In genomic region chr12:16606936-16607335, GRCh38 we compare ENCODE assay signal across 10 cellular contexts. TPM values are rescaled to one million over a fixed set of nuclear protein-coding genes. Genes with fewer than 3 reads are reported as not detected.
DNase-seq lines count a peak whose midpoint lies in the region; ATAC-seq and TF ChIP-seq lines count a peak whose summit lies in the region.
"Had no signal": no experiment of that assay in that cellular context is flagged by ENCODE, and none has a peak within 500 bp of the region (broad histone marks: within the 10 kb centered on the region; RNA-seq: fewer than 3 reads in every experiment).

No MANE protein-coding gene starts in this region.

- no peaks in the 10 kb centered on the region for H3K9me3 Mint-ChIP-seq in Calu3 (ENCODE audit: low read depth, unreplicated experiment)

- H3K4me1 Mint-ChIP-seq in Calu3 (ENCODE audit: low read depth, unreplicated experiment) (no peaks in the 10 kb centered on the region), T-helper 17 cell (no peaks in the 10 kb centered on the region)

- H3K27ac ChIP-seq in cardiac muscle cell: peak overlapping the region; percentile 58
- H3K27ac ChIP-seq in parathyroid adenoma: no peak overlapping the region

- CTCF ChIA-PET in Calu3 (lab: Charles Lee): interaction anchor here (1.4 kb wide), 1 partner anchor 221 kb away, joined by 10 read pairs; no protein-coding TSS in a partner anchor

- no peak for TF ChIP-seq POLR2A in GM18505 (IDR thresholded peaks at IDR 0.05; ENCODE audit: borderline replicate concordance, extremely low read depth, insufficient read depth, insufficient read length)

- no peaks in the 10 kb centered on the region for H3K27me3 Mint-ChIP-seq in Calu3 (ENCODE audit: unreplicated experiment)
- peaks cover 12% of the 10 kb centered on the region for H3K27me3 Mint-ChIP-seq in T-helper 17 cell

- no peaks in the 10 kb centered on the region for H3K9me3 ChIP-seq in NT2/D1 (ENCODE audit: insufficient read depth, low read length)
- H3K9me3 ChIP-seq in cardiac muscle cell (ENCODE audit: low read depth): no peaks in the 10 kb centered on the region
- no peaks in the 10 kb centered on the region for H3K9me3 ChIP-seq in parathyroid adenoma (ENCODE audit: control insufficient read depth, low read length)
- no peaks in the 10 kb centered on the region for H3K9me3 ChIP-seq in T-helper 17 cell (ENCODE audit: control insufficient read depth, low read length, poor library complexity, severe bottlenecking)

- H3K9ac ChIP-seq in NT2/D1 (ENCODE audit: insufficient read length, low read depth) (peak overlapping the region; percentile 76), parathyroid adenoma (no peak overlapping the region)

- H3K36me3 ChIP-seq in NT2/D1 (ENCODE audit: insufficient read depth, insufficient read length, low read length) (no peaks in the 10 kb centered on the region), cardiac muscle cell (no peaks in the 10 kb centered on the region), parathyroid adenoma (ENCODE audit: control insufficient read depth, insufficient read depth, low read length) (no peaks in the 10 kb centered on the region)

- ATAC-seq in GM19351 (IDR thresholded peaks at IDR 0.05; ENCODE audit: unreplicated experiment) (no peak), T-helper 17 cell (no peak), GM18505 (IDR thresholded peaks at IDR 0.05; ENCODE audit: unreplicated experiment) (no peak), GM19035 (IDR thresholded peaks at IDR 0.05; ENCODE audit: unreplicated experiment) (no peak)

- peak overlapping the region; percentile 65 for H3K4me2 ChIP-seq in parathyroid adenoma (ENCODE audit: low read length)

- H2AFZ ChIP-seq in parathyroid adenoma: no peak overlapping the region

- H3K36me3 Mint-ChIP-seq in Calu3 (ENCODE audit: insufficient read depth, unreplicated experiment) (peaks cover 11% of the 10 kb centered on the region), T-helper 17 cell (ENCODE audit: low read depth) (no peaks in the 10 kb centered on the region)

- no TSS peak for BruUV-seq in Calu3 (replicated peaks; lab: Mats Ljungman, UMichigan)

- DNase-seq in Calu3: no peak
- DNase-seq in NT2/D1 (ENCODE audit: low read depth, low spot score): no peak
- peak in 1 of 2 donors; percentile 41 for DNase-seq in cardiac muscle cell (ENCODE audit: low read depth in 1 of 2, low spot score in 1 of 2)
- no peak for DNase-seq in T-helper 17 cell
- DNase-seq: activated CD4-positive, CD25-positive, alpha-beta regulatory T cell had no signal

- peaks cover 6% of the 10 kb centered on the region for H3K4me1 ChIP-seq in NT2/D1 (ENCODE audit: insufficient read depth, insufficient read length)
- peaks cover 30% of the 10 kb centered on the region for H3K4me1 ChIP-seq in cardiac muscle cell (ENCODE audit: low read depth)
- no peaks in the 10 kb centered on the region for H3K4me1 ChIP-seq in parathyroid adenoma

- H3K4me3 Mint-ChIP-seq in Calu3 (ENCODE audit: low read depth, unreplicated experiment) (peak overlapping the region; percentile 71), T-helper 17 cell (no peak overlapping the region)

- TF ChIP-seq CTCF in Calu3 (IDR thresholded peaks at IDR 0.05; ENCODE audit: unreplicated experiment) (no peak), cardiac muscle cell (IDR thresholded peaks at IDR 0.05; ENCODE audit: low read depth, low read length) (no peak), parathyroid adenoma (IDR thresholded peaks at IDR 0.05) (no peak)

- H3K27ac Mint-ChIP-seq in Calu3 (ENCODE audit: unreplicated experiment): no peak overlapping the region
- no peak overlapping the region for H3K27ac Mint-ChIP-seq in T-helper 17 cell

- peak overlapping the region; percentile 72 for H3K4me3 ChIP-seq in NT2/D1 (ENCODE audit: insufficient read length, low read depth)
- H3K4me3 ChIP-seq in cardiac muscle cell: peak overlapping the region; percentile 86
- H3K4me3 ChIP-seq in parathyroid adenoma (ENCODE audit: low read depth, low read length): peak overlapping the region; percentile 49

- intact Hi-C loops in Calu3 (cut with micrococcal nuclease; ENCODE audit: unreplicated experiment): no loop called here

- peaks cover 57% of the 10 kb centered on the region for H3K27me3 ChIP-seq in NT2/D1 (ENCODE audit: insufficient read depth, insufficient read length)
- H3K27me3 ChIP-seq in cardiac muscle cell: peaks cover 46% of the 10 kb centered on the region
- no peaks in the 10 kb centered on the region for H3K27me3 ChIP-seq in parathyroid adenoma (ENCODE audit: control insufficient read depth, insufficient read depth, low read length)

- H3K79me2 ChIP-seq in parathyroid adenoma: no peaks in the 10 kb centered on the region

RNA-seq across cellular contexts. Expression of gene LMO3, which starts 1.0 kb away (rescaled TPM):
- total RNA-seq in Calu3 (2022) (not detected in 2 replicates), cardiac muscle cell (26.2 and 29.3 TPM in 2 replicates), T-helper 17 cell (not detected)
- 12.2 and 37.6 TPM in 2 replicates for polyA plus RNA-seq in cardiac muscle cell
- total RNA-seq: kidney epithelial cell had no signal

Comparison
In these comparisons a context has a peak if more than half of its experiments do, and no peak if none do; other contexts are left out.
1. RNA of gene LMO3, which starts 1.0 kb away (total RNA-seq): 26.2 to 29.3 TPM in cardiac muscle cell; not detected in Calu3 and not detected in T-helper 17 cell; every median in the first group is over 10 times any median in the second.
2. Peak in every context shown above with its lines, with median percentiles within 50 percentile points of each other: H3K4me3 ChIP-seq.